24 cellular contexts compared by ENCODE assay signal in the genomic region with DNA sequence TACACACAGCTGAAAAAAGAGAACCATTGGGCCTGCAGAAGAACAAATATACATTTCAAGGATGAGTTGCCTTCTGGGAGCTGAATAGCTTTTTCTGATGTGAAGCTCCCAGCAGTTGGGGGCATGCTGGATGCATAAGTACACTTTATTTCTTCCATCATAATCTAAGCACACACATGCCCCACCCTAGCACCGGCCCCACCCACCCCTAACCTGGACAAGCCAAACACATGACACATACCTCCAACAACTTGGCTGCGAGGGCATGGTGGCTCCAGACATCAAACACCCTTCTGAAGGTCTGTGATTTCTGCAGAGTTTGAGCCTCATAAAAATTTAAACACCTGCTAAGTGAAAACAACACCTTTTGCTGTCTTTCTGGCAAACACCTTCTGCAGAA.
"Had no signal": no experiment of that assay in that cellular context is flagged by ENCODE, and none has a peak within 500 bp of the region (broad histone marks: within the 10 kb centered on the region; RNA-seq: fewer than 3 reads in every experiment).

No MANE protein-coding gene starts in this region.

- DNase-seq: activated CD4-positive, alpha-beta memory T cell treated with anti-CD3 and anti-CD28 coated beads for 36 hours; activated CD4-positive, alpha-beta T cell treated with anti-CD3 and anti-CD28 coated beads for 48 hours; activated naive CD4-positive, alpha-beta T cell treated with Interleukin-2 at 50 U/mL for 16 hours; activated naive CD8-positive, alpha-beta T cell treated with anti-CD3 and anti-CD28 coated beads, Interleukin-2, amount 10 ng/mL, durations not matched to agents 7 days and 5 days; activated T-cell treated with anti-CD3 and anti-CD28 coated beads, Interleukin-2, amount 50 U/mL, for 48 hours; amniotic stem cell; colonic mucosa; dorsolateral prefrontal cortex; effector memory CD8-positive, alpha-beta T cell; esophagus squamous epithelium; heart left ventricle; mesenchymal stem cell; naive thymus-derived CD4-positive, alpha-beta T cell; posterior cingulate gyrus; small intestine; stimulated activated CD8-positive, alpha-beta memory T cell treated with anti-CD3 and anti-CD28 coated beads, Interleukin-4, amount 100 ng/mL, for 48 hours; stimulated activated naive B cell treated with anti-CD40 and anti-IgM and Interleukin-4, amounts not matched to agents 10 μg/mL and 1 μg/mL and 100 μg/mL, for 72 hours; transverse colon had no signal

- H3K27ac ChIP-seq: colonic mucosa, dorsolateral prefrontal cortex, esophagus squamous epithelium, gastroesophageal sphincter, heart left ventricle, transverse colon had no signal

- FAIRE-seq: bronchial epithelial cell, endothelial cell of umbilical vein, islet of Langerhans, small intestine, urothelium cell line had no signal

- H3K36me3 ChIP-seq: colonic mucosa, esophagus squamous epithelium, gastroesophageal sphincter, heart left ventricle, transverse colon had no signal

- H3K4me3 ChIP-seq: colonic mucosa, dorsolateral prefrontal cortex, esophagus squamous epithelium, gastroesophageal sphincter, heart left ventricle, transverse colon had no signal

- H3K27me3 ChIP-seq: colonic mucosa, dorsolateral prefrontal cortex, esophagus squamous epithelium, gastroesophageal sphincter, heart left ventricle, transverse colon had no signal

- H3K9me3 ChIP-seq: colonic mucosa, esophagus squamous epithelium, gastroesophageal sphincter, transverse colon had no signal

- H3K4me1 ChIP-seq: colonic mucosa, esophagus squamous epithelium, gastroesophageal sphincter, transverse colon had no signal

- ATAC-seq: effector memory CD8-positive, alpha-beta T cell; gastroesophageal sphincter; heart left ventricle; naive thymus-derived CD4-positive, alpha-beta T cell; sciatic nerve; stimulated activated naive B cell treated with anti-CD40 and anti-IgM and Interleukin-4, amounts not matched to agents 10 μg/mL and 1 μg/mL and 100 μg/mL, for 72 hours had no signal
